In genomic region chr20:15199698-15200097, GRCh38 we compare ENCODE assay signal across 14 cellular contexts.
DNase-seq lines count a peak whose midpoint lies in the region; ATAC-seq lines count a peak whose summit lies in the region.
"Had no signal": no experiment of that assay in that cellular context is flagged by ENCODE, and none has a peak within 500 bp of the region (broad histone marks: within the 10 kb centered on the region; RNA-seq: fewer than 3 reads in every experiment).

No MANE protein-coding gene starts in this region.

- ATAC-seq in GM18511 (IDR thresholded peaks at IDR 0.05; ENCODE audit: unreplicated experiment) (peak; percentile 72), GM21367 (IDR thresholded peaks at IDR 0.05; ENCODE audit: unreplicated experiment) (peak; percentile 49), HG02884 (IDR thresholded peaks at IDR 0.05; ENCODE audit: unreplicated experiment) (peak; percentile 59), HG03469 (IDR thresholded peaks at IDR 0.05; ENCODE audit: unreplicated experiment) (peak; percentile 34)

- DNase-seq in cerebellar cortex (ENCODE audit: low spot score) (no peak), NCI-H82 (lab: John Stamatoyannopoulos, UW) (no peak), RKO (ENCODE audit: low spot score) (no peak), ecto neural progenitor cell (ENCODE audit: low spot score) (no peak)
- DNase-seq: activated CD4-positive, alpha-beta T cell treated with anti-CD3 and anti-CD28 coated beads for 48 hours; activated gamma-delta T cell treated with Interleukin-2 at 50 U/mL for 16 hours; GDM1; GOT3; NCI-H187; stimulated activated CD4-positive, alpha-beta T cell treated with anti-CD3 and anti-CD28 coated beads, Interleukin-15, amount 100 ng/mL, for 24 hours had no signal
